ENCODE assay signal across 8 cellular contexts in genomic region chr3:43998374-43998840, GRCh38.
DNase-seq lines count a peak whose midpoint lies in the region; ATAC-seq, FAIRE-seq and TF ChIP-seq lines count a peak whose summit lies in the region.

No MANE protein-coding gene starts in this region.

- H3K4me1 ChIP-seq in tibial artery (peaks cover 0 to 52% (median 49%) of the 10 kb centered on the region in 4 donors), small intestine (ENCODE audit: control insufficient read depth in 2 of 2, insufficient read depth in 1 of 2, low read depth in 1 of 2, low read length in 1 of 2) (peaks cover 0 to 12% of the 10 kb centered on the region in 2 donors)

- intact Hi-C loops in activated CD8-positive, alpha-beta T cell treated with anti-CD3 and anti-CD28 coated beads for 36 hours (cut with micrococcal nuclease) = no loop called here
- intact Hi-C loops in tibial artery (cut with DNase I; ENCODE audit: low total_unique reads) = loop anchor here (10.0 kb wide), 1 partner anchor 214 kb away; no protein-coding TSS in a partner anchor

- H3K27me3 Mint-ChIP-seq in activated CD8-positive, alpha-beta memory T cell treated with anti-CD3 and anti-CD28 coated beads, Interleukin-2, amount 10 ng/mL, durations not matched to agents 7 days and 5 days = peaks cover 83% of the 10 kb centered on the region
- peaks cover 75% of the 10 kb centered on the region for H3K27me3 Mint-ChIP-seq in activated CD8-positive, alpha-beta T cell treated with anti-CD3 and anti-CD28 coated beads for 36 hours

- CTCF ChIA-PET in activated CD8-positive, alpha-beta memory T cell treated with anti-CD3 and anti-CD28 coated beads, Interleukin-2, amount 10 ng/mL, durations not matched to agents 7 days and 5 days (lab: Charles Lee) = no interaction called here
- CTCF ChIA-PET in activated CD8-positive, alpha-beta T cell treated with anti-CD3 and anti-CD28 coated beads for 36 hours (lab: Charles Lee) = no interaction called here

- no peak for DNase-seq in activated CD8-positive, alpha-beta memory T cell treated with anti-CD3 and anti-CD28 coated beads, Interleukin-2, amount 10 ng/mL, durations not matched to agents 7 days and 5 days
- no peak for DNase-seq in activated CD8-positive, alpha-beta memory T cell treated with anti-CD3 and anti-CD28 coated beads for 24 hours
- no peak for DNase-seq in activated CD8-positive, alpha-beta T cell treated with anti-CD3 and anti-CD28 coated beads for 36 hours
- DNase-seq in islet precursor cell (peak; percentile 77), tibial artery (no peak), small intestine (no peak), mucosa of gallbladder (ENCODE audit: low spot score) (no peak)

- H3K9me3 ChIP-seq in tibial artery (no peaks in the 10 kb centered on the region), small intestine (ENCODE audit: control insufficient read depth, low read depth) (no peaks in the 10 kb centered on the region)

- peak overlapping the region; percentile 66 for H3K27ac Mint-ChIP-seq in activated CD8-positive, alpha-beta memory T cell treated with anti-CD3 and anti-CD28 coated beads, Interleukin-2, amount 10 ng/mL, durations not matched to agents 7 days and 5 days
- H3K27ac Mint-ChIP-seq in activated CD8-positive, alpha-beta T cell treated with anti-CD3 and anti-CD28 coated beads for 36 hours = no peak overlapping the region

- H3K4me3 Mint-ChIP-seq in activated CD8-positive, alpha-beta memory T cell treated with anti-CD3 and anti-CD28 coated beads, Interleukin-2, amount 10 ng/mL, durations not matched to agents 7 days and 5 days = no peak overlapping the region
- H3K4me3 Mint-ChIP-seq in activated CD8-positive, alpha-beta T cell treated with anti-CD3 and anti-CD28 coated beads for 36 hours = peak overlapping the region; percentile 45

- WGBS in small intestine, 3 donors = 1% methylated on average over 24 to 25 of the region's 25 CpGs

- POLR2A ChIA-PET in activated CD8-positive, alpha-beta T cell treated with anti-CD3 and anti-CD28 coated beads for 36 hours (lab: Charles Lee) = no interaction called here

- H3K27me3 ChIP-seq in tibial artery (peaks cover 3 to 87% of the 10 kb centered on the region in 2 donors), small intestine (ENCODE audit: control insufficient read depth in 2 of 2, insufficient read depth in 2 of 2, low read length in 2 of 2) (peaks cover 25 to 55% of the 10 kb centered on the region in 2 donors)

- H3K36me3 Mint-ChIP-seq in activated CD8-positive, alpha-beta memory T cell treated with anti-CD3 and anti-CD28 coated beads, Interleukin-2, amount 10 ng/mL, durations not matched to agents 7 days and 5 days = peaks cover 5% of the 10 kb centered on the region
- peaks cover 3% of the 10 kb centered on the region for H3K36me3 Mint-ChIP-seq in activated CD8-positive, alpha-beta T cell treated with anti-CD3 and anti-CD28 coated beads for 36 hours (ENCODE audit: low read depth)

- no peak for FAIRE-seq in small intestine (lab: Jason Lieb, UNC)

- no peak for TF ChIP-seq CTCF in activated CD8-positive, alpha-beta T cell treated with anti-CD3 and anti-CD28 coated beads for 36 hours (IDR thresholded peaks at IDR 0.05)
- no peak for TF ChIP-seq CTCF in tibial artery (IDR thresholded peaks at IDR 0.05)

- H3K4me3 ChIP-seq in tibial artery (peak overlapping the region; percentile 45 to 58), small intestine (ENCODE audit: low read depth in 1 of 2, low read length in 2 of 2) (peak overlapping the region in 1 of 2 donors; percentile 35)

- ATAC-seq in activated CD8-positive, alpha-beta memory T cell treated with anti-CD3 and anti-CD28 coated beads, Interleukin-2, amount 10 ng/mL, durations not matched to agents 7 days and 5 days = no peak
- peak; percentile 29 for ATAC-seq in activated CD8-positive, alpha-beta T cell treated with anti-CD3 and anti-CD28 coated beads for 36 hours
- ATAC-seq in HG02571 (IDR thresholded peaks at IDR 0.05; ENCODE audit: unreplicated experiment) = no peak

- H3K27ac ChIP-seq in tibial artery (no peak overlapping the region), small intestine (ENCODE audit: low read depth in 1 of 2, low read length in 1 of 2) (no peak overlapping the region)

- peaks cover 38% of the 10 kb centered on the region for H3K4me1 Mint-ChIP-seq in activated CD8-positive, alpha-beta memory T cell treated with anti-CD3 and anti-CD28 coated beads, Interleukin-2, amount 10 ng/mL, durations not matched to agents 7 days and 5 days
- H3K4me1 Mint-ChIP-seq in activated CD8-positive, alpha-beta T cell treated with anti-CD3 and anti-CD28 coated beads for 36 hours (ENCODE audit: low read depth) = peaks cover 38% of the 10 kb centered on the region

- H3K36me3 ChIP-seq in tibial artery (no peaks in the 10 kb centered on the region), small intestine (ENCODE audit: control insufficient read depth in 2 of 2, insufficient read depth in 2 of 2, low read length in 2 of 2) (no peaks in the 10 kb centered on the region)

- no peaks in the 10 kb centered on the region for H3K9me3 Mint-ChIP-seq in activated CD8-positive, alpha-beta memory T cell treated with anti-CD3 and anti-CD28 coated beads, Interleukin-2, amount 10 ng/mL, durations not matched to agents 7 days and 5 days (ENCODE audit: low read depth)
- no peaks in the 10 kb centered on the region for H3K9me3 Mint-ChIP-seq in activated CD8-positive, alpha-beta T cell treated with anti-CD3 and anti-CD28 coated beads for 36 hours
